ENCODE assay signal across 13 cellular contexts in genomic region chr13:113205428-113205931, GRCh38. TPM values are rescaled to one million over a fixed set of nuclear protein-coding genes. Genes with fewer than 3 reads are reported as not detected.
A peak's percentile ranks its signal among the peaks of the same experiment; 100 is the strongest.
DNase-seq lines count a peak whose midpoint lies in the region; ATAC-seq lines count a peak whose summit lies in the region.
"Had no signal": no experiment of that assay in that cellular context is flagged by ENCODE, and none has a peak within 500 bp of the region (broad histone marks: within the 10 kb centered on the region; RNA-seq: fewer than 3 reads in every experiment).

No MANE protein-coding gene starts in this region.

- H3K4me3 Mint-ChIP-seq in stimulated activated naive CD8-positive, alpha-beta T cell treated with anti-CD3 and anti-CD28 coated beads, Interleukin-15, Interleukin-2, amounts not matched to agents 100 ng/mL and 50 ng/mL, for 24 hours: peak overlapping the region; percentile 99
- H3K4me3 Mint-ChIP-seq in activated T-helper 17 cell treated with anti-CD3 and anti-CD28 coated beads, Interleukin-2, amount 50 U/mL, for 72 hours: peak overlapping the region; percentile 97

- H3K36me3 Mint-ChIP-seq in stimulated activated naive CD8-positive, alpha-beta T cell treated with anti-CD3 and anti-CD28 coated beads, Interleukin-15, Interleukin-2, amounts not matched to agents 100 ng/mL and 50 ng/mL, for 24 hours (ENCODE audit: low read depth): peaks cover 28% of the 10 kb centered on the region
- peaks cover 59% of the 10 kb centered on the region for H3K36me3 Mint-ChIP-seq in activated T-helper 17 cell treated with anti-CD3 and anti-CD28 coated beads, Interleukin-2, amount 50 U/mL, for 72 hours (ENCODE audit: low read depth)

- no peaks in the 10 kb centered on the region for H3K27me3 Mint-ChIP-seq in stimulated activated naive CD8-positive, alpha-beta T cell treated with anti-CD3 and anti-CD28 coated beads, Interleukin-15, Interleukin-2, amounts not matched to agents 100 ng/mL and 50 ng/mL, for 24 hours
- H3K27me3 Mint-ChIP-seq in activated T-helper 17 cell treated with anti-CD3 and anti-CD28 coated beads, Interleukin-2, amount 50 U/mL, for 72 hours: no peaks in the 10 kb centered on the region

- peak overlapping the region; percentile 87 for H3K27ac Mint-ChIP-seq in stimulated activated naive CD8-positive, alpha-beta T cell treated with anti-CD3 and anti-CD28 coated beads, Interleukin-15, Interleukin-2, amounts not matched to agents 100 ng/mL and 50 ng/mL, for 24 hours
- peak overlapping the region; percentile 86 for H3K27ac Mint-ChIP-seq in activated T-helper 17 cell treated with anti-CD3 and anti-CD28 coated beads, Interleukin-2, amount 50 U/mL, for 72 hours

- peaks cover 63% of the 10 kb centered on the region for H3K4me1 Mint-ChIP-seq in stimulated activated naive CD8-positive, alpha-beta T cell treated with anti-CD3 and anti-CD28 coated beads, Interleukin-15, Interleukin-2, amounts not matched to agents 100 ng/mL and 50 ng/mL, for 24 hours (ENCODE audit: low read depth)
- H3K4me1 Mint-ChIP-seq in activated T-helper 17 cell treated with anti-CD3 and anti-CD28 coated beads, Interleukin-2, amount 50 U/mL, for 72 hours: peaks cover 40% of the 10 kb centered on the region

- DNase-seq in stimulated activated naive CD8-positive, alpha-beta T cell treated with anti-CD3 and anti-CD28 coated beads, Interleukin-15, Interleukin-2, amounts not matched to agents 100 U/mL and 50 U/mL, for 24 hours: no peak
- DNase-seq in fibroblast of the conjunctiva (ENCODE audit: low read depth) (peak; percentile 43), NCI-H345 (lab: John Stamatoyannopoulos, UW) (no peak), activated gamma-delta T cell (lab: John Stamatoyannopoulos, UW) (no peak)
- DNase-seq in effector CD4-positive, alpha-beta T cell: no peak
- DNase-seq: activated CD8-positive, alpha-beta memory T cell treated with anti-CD3 and anti-CD28 coated beads for 24 hours; NCI-H146; stimulated activated CD4-positive, alpha-beta T cell treated with anti-CD3 and anti-CD28 coated beads, Interleukin-15, amount 100 ng/mL, for 24 hours; substantia nigra had no signal

- H3K9me3 Mint-ChIP-seq in stimulated activated naive CD8-positive, alpha-beta T cell treated with anti-CD3 and anti-CD28 coated beads, Interleukin-15, Interleukin-2, amounts not matched to agents 100 ng/mL and 50 ng/mL, for 24 hours: no peaks in the 10 kb centered on the region
- H3K9me3 Mint-ChIP-seq in activated T-helper 17 cell treated with anti-CD3 and anti-CD28 coated beads, Interleukin-2, amount 50 U/mL, for 72 hours: no peaks in the 10 kb centered on the region

- no peak for ATAC-seq in stimulated activated naive CD8-positive, alpha-beta T cell treated with anti-CD3 and anti-CD28 coated beads, Interleukin-15, Interleukin-2, amounts not matched to agents 100 U/mL and 50 U/mL, for 24 hours
- no peak for ATAC-seq in activated T-helper 17 cell treated with anti-CD3 and anti-CD28 coated beads, Interleukin-2, amount 50 U/mL, for 72 hours (replicated peaks)
- ATAC-seq in HG03280 (IDR thresholded peaks at IDR 0.05; ENCODE audit: unreplicated experiment): no peak

RNA-seq across cellular contexts. Expression of gene PCID2, which starts 3.0 kb away (rescaled TPM):
- 100 to 1,000 TPM in 1 of 2 donors, 10 to 100 TPM in 1; 56.5 to 135 TPM for total RNA-seq in activated T-helper 17 cell treated with anti-CD3 and anti-CD28 coated beads, Interleukin-2, amount 50 U/mL, for 72 hours

RNA-seq across cellular contexts. Expression of gene CUL4A, which starts 3.9 kb away (rescaled TPM):
- 100 to 1,000 TPM in 1 of 2 donors, 10 to 100 TPM in 1; 98.9 to 100 TPM for total RNA-seq in activated T-helper 17 cell treated with anti-CD3 and anti-CD28 coated beads, Interleukin-2, amount 50 U/mL, for 72 hours

RNA-seq across cellular contexts. Expression of gene PROZ, which starts 47.0 kb away (rescaled TPM):
- total RNA-seq in activated T-helper 17 cell treated with anti-CD3 and anti-CD28 coated beads, Interleukin-2, amount 50 U/mL, for 72 hours: 1 to 10 TPM in 1 of 2 donors, under 1 TPM in 1; 0.39 to 4.3 TPM
- total RNA-seq: RPMI7951 had no signal
